Comparison of ENCODE assay signal across 1 cellular context in the genomic region with DNA sequence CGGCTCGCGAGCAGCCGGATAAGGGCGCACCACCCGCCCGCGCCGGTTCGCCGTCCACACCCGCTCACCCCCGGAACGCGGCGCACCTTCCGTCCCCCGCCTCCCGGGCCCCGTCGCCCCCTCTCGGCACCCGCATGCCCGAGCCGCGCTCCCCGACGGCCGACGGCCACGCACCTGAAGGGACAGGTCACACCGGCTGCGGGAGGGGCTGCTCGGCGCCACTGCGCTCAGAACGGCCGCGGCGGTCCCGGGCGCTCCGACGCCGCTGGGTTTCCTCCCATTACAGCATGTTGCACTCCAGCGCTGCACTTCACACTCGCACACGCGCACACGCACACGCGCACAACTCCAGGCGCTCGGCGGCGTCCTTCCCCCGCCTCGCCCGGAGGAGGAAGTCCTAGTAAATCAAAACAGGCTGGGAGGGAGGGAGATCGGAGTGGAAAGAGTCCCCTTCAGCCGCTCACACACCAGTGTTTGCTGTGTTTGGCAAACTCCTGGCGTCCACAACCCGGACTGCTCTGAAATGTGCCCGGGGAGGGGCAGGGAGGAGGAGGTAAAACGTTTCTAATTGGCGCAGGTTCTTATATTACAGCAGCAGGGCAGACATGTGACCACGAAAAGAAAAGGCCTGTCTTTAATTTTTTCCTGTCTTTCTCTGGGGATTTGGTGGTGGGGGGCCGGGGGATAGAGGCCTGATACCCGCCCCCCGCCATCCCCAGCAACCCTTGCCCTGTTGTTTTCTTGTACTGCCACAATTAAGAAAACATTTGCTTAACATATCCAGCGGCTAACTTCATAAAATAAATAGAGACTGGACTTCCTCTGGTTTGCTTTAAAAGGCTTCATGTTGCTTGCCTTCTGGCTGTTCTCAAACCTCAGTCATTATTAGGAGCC.
A peak's percentile ranks its signal among the peaks of the same experiment; 100 is the strongest.
TF ChIP-seq lines count a peak whose summit lies in the region.

No MANE protein-coding gene starts in this region.

TF ChIP-seq in K562, 482 proteins besides CTCF, POLR2A, EP300 and RAD21 (continued from another document and continues in another):
- TF ChIP-seq, protein P1, sequence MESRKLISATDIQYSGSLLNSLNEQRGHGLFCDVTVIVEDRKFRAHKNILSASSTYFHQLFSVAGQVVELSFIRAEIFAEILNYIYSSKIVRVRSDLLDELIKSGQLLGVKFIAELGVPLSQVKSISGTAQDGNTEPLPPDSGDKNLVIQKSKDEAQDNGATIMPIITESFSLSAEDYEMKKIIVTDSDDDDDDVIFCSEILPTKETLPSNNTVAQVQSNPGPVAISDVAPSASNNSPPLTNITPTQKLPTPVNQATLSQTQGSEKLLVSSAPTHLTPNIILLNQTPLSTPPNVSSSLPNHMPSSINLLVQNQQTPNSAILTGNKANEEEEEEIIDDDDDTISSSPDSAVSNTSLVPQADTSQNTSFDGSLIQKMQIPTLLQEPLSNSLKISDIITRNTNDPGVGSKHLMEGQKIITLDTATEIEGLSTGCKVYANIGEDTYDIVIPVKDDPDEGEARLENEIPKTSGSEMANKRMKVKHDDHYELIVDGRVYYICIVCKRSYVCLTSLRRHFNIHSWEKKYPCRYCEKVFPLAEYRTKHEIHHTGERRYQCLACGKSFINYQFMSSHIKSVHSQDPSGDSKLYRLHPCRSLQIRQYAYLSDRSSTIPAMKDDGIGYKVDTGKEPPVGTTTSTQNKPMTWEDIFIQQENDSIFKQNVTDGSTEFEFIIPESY (CRISPR knock-in tag; IDR thresholded peaks at IDR 0.05): no peak
- TF ChIP-seq CXXC5 (CRISPR knock-in tag; IDR thresholded peaks at IDR 0.05): peak; percentile 36
- TF ChIP-seq, protein P2, sequence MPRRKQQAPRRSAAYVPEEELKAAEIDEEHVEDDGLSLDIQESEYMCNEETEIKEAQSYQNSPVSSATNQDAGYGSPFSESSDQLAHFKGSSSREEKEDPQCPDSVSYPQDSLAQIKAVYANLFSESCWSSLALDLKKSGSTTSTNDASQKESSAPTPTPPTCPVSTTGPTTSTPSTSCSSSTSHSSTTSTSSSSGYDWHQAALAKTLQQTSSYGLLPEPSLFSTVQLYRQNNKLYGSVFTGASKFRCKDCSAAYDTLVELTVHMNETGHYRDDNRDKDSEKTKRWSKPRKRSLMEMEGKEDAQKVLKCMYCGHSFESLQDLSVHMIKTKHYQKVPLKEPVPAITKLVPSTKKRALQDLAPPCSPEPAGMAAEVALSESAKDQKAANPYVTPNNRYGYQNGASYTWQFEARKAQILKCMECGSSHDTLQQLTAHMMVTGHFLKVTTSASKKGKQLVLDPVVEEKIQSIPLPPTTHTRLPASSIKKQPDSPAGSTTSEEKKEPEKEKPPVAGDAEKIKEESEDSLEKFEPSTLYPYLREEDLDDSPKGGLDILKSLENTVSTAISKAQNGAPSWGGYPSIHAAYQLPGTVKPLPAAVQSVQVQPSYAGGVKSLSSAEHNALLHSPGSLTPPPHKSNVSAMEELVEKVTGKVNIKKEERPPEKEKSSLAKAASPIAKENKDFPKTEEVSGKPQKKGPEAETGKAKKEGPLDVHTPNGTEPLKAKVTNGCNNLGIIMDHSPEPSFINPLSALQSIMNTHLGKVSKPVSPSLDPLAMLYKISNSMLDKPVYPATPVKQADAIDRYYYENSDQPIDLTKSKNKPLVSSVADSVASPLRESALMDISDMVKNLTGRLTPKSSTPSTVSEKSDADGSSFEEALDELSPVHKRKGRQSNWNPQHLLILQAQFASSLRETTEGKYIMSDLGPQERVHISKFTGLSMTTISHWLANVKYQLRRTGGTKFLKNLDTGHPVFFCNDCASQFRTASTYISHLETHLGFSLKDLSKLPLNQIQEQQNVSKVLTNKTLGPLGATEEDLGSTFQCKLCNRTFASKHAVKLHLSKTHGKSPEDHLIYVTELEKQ (CRISPR knock-in tag; IDR thresholded peaks at IDR 0.05): no peak
- TF ChIP-seq CTBP1 (IDR thresholded peaks at IDR 0.05; ENCODE audit: borderline replicate concordance): peak; percentile 43; the same call in 1 of the 2 replicates
- no peak for TF ChIP-seq ZNF23 (CRISPR knock-in tag; IDR thresholded peaks at IDR 0.05)
- no peak for TF ChIP-seq ZNF77 (CRISPR knock-in tag; IDR thresholded peaks at IDR 0.05)
- TF ChIP-seq SIN3A (IDR thresholded peaks at IDR 0.05; ENCODE audit: borderline replicate concordance in 2 of 2, control insufficient read depth in 1 of 2, low read depth in 2 of 2, low read length in 2 of 2): no peak
- no peak for TF ChIP-seq MIER1 (IDR thresholded peaks at IDR 0.05; ENCODE audit: low read depth)
- TF ChIP-seq, protein P3, sequence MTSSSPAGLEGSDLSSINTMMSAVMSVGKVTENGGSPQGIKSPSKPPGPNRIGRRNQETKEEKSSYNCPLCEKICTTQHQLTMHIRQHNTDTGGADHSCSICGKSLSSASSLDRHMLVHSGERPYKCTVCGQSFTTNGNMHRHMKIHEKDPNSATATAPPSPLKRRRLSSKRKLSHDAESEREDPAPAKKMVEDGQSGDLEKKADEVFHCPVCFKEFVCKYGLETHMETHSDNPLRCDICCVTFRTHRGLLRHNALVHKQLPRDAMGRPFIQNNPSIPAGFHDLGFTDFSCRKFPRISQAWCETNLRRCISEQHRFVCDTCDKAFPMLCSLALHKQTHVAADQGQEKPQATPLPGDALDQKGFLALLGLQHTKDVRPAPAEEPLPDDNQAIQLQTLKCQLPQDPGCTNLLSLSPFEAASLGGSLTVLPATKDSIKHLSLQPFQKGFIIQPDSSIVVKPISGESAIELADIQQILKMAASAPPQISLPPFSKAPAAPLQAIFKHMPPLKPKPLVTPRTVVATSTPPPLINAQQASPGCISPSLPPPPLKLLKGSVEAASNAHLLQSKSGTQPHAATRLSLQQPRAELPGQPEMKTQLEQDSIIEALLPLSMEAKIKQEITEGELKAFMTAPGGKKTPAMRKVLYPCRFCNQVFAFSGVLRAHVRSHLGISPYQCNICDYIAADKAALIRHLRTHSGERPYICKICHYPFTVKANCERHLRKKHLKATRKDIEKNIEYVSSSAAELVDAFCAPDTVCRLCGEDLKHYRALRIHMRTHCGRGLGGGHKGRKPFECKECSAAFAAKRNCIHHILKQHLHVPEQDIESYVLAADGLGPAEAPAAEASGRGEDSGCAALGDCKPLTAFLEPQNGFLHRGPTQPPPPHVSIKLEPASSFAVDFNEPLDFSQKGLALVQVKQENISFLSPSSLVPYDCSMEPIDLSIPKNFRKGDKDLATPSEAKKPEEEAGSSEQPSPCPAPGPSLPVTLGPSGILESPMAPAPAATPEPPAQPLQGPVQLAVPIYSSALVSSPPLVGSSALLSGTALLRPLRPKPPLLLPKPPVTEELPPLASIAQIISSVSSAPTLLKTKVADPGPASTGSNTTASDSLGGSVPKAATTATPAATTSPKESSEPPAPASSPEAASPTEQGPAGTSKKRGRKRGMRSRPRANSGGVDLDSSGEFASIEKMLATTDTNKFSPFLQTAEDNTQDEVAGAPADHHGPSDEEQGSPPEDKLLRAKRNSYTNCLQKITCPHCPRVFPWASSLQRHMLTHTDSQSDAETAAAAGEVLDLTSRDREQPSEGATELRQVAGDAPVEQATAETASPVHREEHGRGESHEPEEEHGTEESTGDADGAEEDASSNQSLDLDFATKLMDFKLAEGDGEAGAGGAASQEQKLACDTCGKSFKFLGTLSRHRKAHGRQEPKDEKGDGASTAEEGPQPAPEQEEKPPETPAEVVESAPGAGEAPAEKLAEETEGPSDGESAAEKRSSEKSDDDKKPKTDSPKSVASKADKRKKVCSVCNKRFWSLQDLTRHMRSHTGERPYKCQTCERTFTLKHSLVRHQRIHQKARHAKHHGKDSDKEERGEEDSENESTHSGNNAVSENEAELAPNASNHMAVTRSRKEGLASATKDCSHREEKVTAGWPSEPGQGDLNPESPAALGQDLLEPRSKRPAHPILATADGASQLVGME (CRISPR knock-in tag; IDR thresholded peaks at IDR 0.05): no peak
- TF ChIP-seq EZH2 (IDR thresholded peaks at IDR 0.05; ENCODE audit: borderline replicate concordance, low read depth, low read length): peak; percentile 77; the same call in 1 of the 2 replicates
- TF ChIP-seq, protein P4, sequence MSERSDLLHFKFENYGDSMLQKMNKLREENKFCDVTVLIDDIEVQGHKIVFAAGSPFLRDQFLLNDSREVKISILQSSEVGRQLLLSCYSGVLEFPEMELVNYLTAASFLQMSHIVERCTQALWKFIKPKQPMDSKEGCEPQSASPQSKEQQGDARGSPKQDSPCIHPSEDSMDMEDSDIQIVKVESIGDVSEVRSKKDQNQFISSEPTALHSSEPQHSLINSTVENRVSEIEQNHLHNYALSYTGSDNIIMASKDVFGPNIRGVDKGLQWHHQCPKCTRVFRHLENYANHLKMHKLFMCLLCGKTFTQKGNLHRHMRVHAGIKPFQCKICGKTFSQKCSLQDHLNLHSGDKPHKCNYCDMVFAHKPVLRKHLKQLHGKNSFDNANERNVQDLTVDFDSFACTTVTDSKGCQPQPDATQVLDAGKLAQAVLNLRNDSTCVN (CRISPR knock-in tag; IDR thresholded peaks at IDR 0.05): no peak
- TF ChIP-seq NCOA1 (IDR thresholded peaks at IDR 0.05; ENCODE audit: low read depth): no peak
- TF ChIP-seq RNF2 (IDR thresholded peaks at IDR 0.05): no peak
- no peak for TF ChIP-seq STAG1 (CRISPR knock-in tag; IDR thresholded peaks at IDR 0.05; ENCODE audit: borderline replicate concordance)
- peak; percentile 75; the same call in 1 of the 2 replicates for TF ChIP-seq ZNF282 (CRISPR knock-in tag; IDR thresholded peaks at IDR 0.05)
- no peak for TF ChIP-seq ELF1 (tag; IDR thresholded peaks at IDR 0.05)
- TF ChIP-seq, protein P5, sequence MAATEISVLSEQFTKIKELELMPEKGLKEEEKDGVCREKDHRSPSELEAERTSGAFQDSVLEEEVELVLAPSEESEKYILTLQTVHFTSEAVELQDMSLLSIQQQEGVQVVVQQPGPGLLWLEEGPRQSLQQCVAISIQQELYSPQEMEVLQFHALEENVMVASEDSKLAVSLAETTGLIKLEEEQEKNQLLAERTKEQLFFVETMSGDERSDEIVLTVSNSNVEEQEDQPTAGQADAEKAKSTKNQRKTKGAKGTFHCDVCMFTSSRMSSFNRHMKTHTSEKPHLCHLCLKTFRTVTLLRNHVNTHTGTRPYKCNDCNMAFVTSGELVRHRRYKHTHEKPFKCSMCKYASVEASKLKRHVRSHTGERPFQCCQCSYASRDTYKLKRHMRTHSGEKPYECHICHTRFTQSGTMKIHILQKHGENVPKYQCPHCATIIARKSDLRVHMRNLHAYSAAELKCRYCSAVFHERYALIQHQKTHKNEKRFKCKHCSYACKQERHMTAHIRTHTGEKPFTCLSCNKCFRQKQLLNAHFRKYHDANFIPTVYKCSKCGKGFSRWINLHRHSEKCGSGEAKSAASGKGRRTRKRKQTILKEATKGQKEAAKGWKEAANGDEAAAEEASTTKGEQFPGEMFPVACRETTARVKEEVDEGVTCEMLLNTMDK (IDR thresholded peaks at IDR 0.05; ENCODE audit: borderline replicate concordance, insufficient read depth, low read depth, low read length, poor library complexity, severe bottlenecking): no peak
- no peak for TF ChIP-seq SRSF1 (IDR thresholded peaks at IDR 0.05; ENCODE audit: low read depth, low read length)
- TF ChIP-seq KDM5B (IDR thresholded peaks at IDR 0.05; ENCODE audit: insufficient replicate concordance, low read depth, low read length): no peak
- TF ChIP-seq, protein P6, sequence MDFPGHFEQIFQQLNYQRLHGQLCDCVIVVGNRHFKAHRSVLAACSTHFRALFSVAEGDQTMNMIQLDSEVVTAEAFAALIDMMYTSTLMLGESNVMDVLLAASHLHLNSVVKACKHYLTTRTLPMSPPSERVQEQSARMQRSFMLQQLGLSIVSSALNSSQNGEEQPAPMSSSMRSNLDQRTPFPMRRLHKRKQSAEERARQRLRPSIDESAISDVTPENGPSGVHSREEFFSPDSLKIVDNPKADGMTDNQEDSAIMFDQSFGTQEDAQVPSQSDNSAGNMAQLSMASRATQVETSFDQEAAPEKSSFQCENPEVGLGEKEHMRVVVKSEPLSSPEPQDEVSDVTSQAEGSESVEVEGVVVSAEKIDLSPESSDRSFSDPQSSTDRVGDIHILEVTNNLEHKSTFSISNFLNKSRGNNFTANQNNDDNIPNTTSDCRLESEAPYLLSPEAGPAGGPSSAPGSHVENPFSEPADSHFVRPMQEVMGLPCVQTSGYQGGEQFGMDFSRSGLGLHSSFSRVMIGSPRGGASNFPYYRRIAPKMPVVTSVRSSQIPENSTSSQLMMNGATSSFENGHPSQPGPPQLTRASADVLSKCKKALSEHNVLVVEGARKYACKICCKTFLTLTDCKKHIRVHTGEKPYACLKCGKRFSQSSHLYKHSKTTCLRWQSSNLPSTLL (IDR thresholded peaks at IDR 0.05): no peak
- TF ChIP-seq RBFOX2 (IDR thresholded peaks at IDR 0.05; ENCODE audit: low read depth, low read length): 0 out of 2 replicates have a peak, but pooled peaks have one; percentile 32
- TF ChIP-seq L3MBTL2 (IDR thresholded peaks at IDR 0.05): peak; percentile 67
- TF ChIP-seq, protein P7, sequence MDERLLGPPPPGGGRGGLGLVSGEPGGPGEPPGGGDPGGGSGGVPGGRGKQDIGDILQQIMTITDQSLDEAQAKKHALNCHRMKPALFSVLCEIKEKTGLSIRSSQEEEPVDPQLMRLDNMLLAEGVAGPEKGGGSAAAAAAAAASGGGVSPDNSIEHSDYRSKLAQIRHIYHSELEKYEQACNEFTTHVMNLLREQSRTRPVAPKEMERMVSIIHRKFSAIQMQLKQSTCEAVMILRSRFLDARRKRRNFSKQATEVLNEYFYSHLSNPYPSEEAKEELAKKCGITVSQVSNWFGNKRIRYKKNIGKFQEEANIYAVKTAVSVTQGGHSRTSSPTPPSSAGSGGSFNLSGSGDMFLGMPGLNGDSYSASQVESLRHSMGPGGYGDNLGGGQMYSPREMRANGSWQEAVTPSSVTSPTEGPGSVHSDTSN (CRISPR knock-in tag; IDR thresholded peaks at IDR 0.05; ENCODE audit: low read depth): no peak
- TF ChIP-seq, protein P7 (tag; conservative IDR thresholded peaks at IDR 0.05; ENCODE audit: low read depth): no peak
- no peak for TF ChIP-seq TEAD1 (CRISPR knock-in tag; IDR thresholded peaks at IDR 0.05)
- TF ChIP-seq MBD2 (IDR thresholded peaks at IDR 0.05; ENCODE audit: borderline replicate concordance, low read depth): no peak
- TF ChIP-seq CBX8 (IDR thresholded peaks at IDR 0.05; ENCODE audit: borderline replicate concordance, extremely low read depth, low read depth, low read length, poor library complexity, severe bottlenecking): peak; percentile 8
- TF ChIP-seq ZNF324 (CRISPR knock-in tag; IDR thresholded peaks at IDR 0.05): no peak
- no peak for TF ChIP-seq ZNF586 (CRISPR knock-in tag; conservative IDR thresholded peaks at IDR 0.05)
- TF ChIP-seq CEBPG (CRISPR knock-in tag; IDR thresholded peaks at IDR 0.05): peak; percentile 68
- TF ChIP-seq CEBPG (tag; conservative IDR thresholded peaks at IDR 0.05 in 1 of 2, IDR thresholded peaks at IDR 0.05 in 1 of 2): no peak
- TF ChIP-seq, protein P8, sequence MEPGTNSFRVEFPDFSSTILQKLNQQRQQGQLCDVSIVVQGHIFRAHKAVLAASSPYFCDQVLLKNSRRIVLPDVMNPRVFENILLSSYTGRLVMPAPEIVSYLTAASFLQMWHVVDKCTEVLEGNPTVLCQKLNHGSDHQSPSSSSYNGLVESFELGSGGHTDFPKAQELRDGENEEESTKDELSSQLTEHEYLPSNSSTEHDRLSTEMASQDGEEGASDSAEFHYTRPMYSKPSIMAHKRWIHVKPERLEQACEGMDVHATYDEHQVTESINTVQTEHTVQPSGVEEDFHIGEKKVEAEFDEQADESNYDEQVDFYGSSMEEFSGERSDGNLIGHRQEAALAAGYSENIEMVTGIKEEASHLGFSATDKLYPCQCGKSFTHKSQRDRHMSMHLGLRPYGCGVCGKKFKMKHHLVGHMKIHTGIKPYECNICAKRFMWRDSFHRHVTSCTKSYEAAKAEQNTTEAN (CRISPR knock-in tag; IDR thresholded peaks at IDR 0.05): peak; percentile 78; the same call in 1 of the 2 replicates
- TF ChIP-seq ARID1B (IDR thresholded peaks at IDR 0.05): no peak
